Comparison of ENCODE assay signal across 22 cellular contexts in the genomic region with DNA sequence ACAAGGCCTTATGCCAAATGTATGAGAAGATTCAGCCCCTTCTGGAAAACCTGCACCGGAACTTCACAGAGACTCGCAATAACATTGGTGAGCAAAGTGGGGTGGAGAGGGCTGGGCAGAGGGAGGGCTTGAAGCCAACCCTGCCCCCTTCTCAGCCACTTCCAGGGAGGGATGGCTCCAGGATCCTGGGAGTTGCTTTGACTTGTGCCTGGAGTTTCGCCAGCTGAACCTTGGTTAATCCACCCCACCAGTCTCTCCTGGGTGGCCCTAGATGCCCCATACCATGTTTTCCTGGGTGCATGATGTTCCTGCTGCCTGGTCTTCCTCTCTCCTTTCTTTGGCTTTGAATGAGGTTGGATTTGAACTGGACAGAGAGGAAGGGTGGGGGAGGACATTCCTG. TPM values are rescaled to one million over a fixed set of nuclear protein-coding genes. Genes with fewer than 3 reads are reported as not detected.
"Had no signal": no experiment of that assay in that cellular context is flagged by ENCODE, and none has a peak within 500 bp of the region (broad histone marks: within the 10 kb centered on the region; RNA-seq: fewer than 3 reads in every experiment).

No MANE protein-coding gene starts in this region.

- DNase-seq: activated CD4-positive, alpha-beta memory T cell treated with anti-CD3 and anti-CD28 coated beads for 36 hours; activated CD4-positive, alpha-beta T cell treated with anti-CD3 and anti-CD28 coated beads, Interleukin-2, amount 10 ng/mL, durations not matched to agents 7 days and 5 days; activated CD8-positive, alpha-beta memory T cell treated with anti-CD3 and anti-CD28 coated beads for 24 hours; activated effector memory CD4-positive, alpha-beta T cell treated with anti-CD3 and anti-CD28 coated beads, Interleukin-2, amount 50 U/mL, for 16 hours; activated naive CD4-positive, alpha-beta T cell treated with Interleukin-2 at 50 U/mL for 16 hours; activated naive CD8-positive, alpha-beta T cell treated with anti-CD3 and anti-CD28 coated beads for 36 hours; activated T-cell treated with anti-CD3 and anti-CD28 coated beads, Interleukin-2, amount 50 U/mL, for 4 hours; anterior cingulate cortex; caudate nucleus; Karpas-422; MM.1S; NCI-H1105 treated with DMSO at 0.1 percent for 48 hours; NCI-H1436 treated with DMSO at 0.1 percent for 48 hours; NCI-H187; NCI-H2081; NCI-H510A treated with DMSO at 0.1 percent for 48 hours; NCI-H69; PC-3; SHP77 treated with DMSO at 0.1 percent for 48 hours had no signal

- ATAC-seq: activated T-cell treated with anti-CD3 and anti-CD28 coated beads, Interleukin-2, amount 50 U/mL, for 4 hours; PC-3 had no signal

RNA-seq across cellular contexts. Expression of a gene that starts 10.8 kb away (rescaled TPM):
- total RNA-seq: activated CD4-positive, alpha-beta memory T cell treated with anti-CD3 and anti-CD28 coated beads for 36 hours; activated CD4-positive, alpha-beta T cell treated with anti-CD3 and anti-CD28 coated beads, Interleukin-2, amount 10 ng/mL, durations not matched to agents 7 days and 5 days; activated naive CD8-positive, alpha-beta T cell treated with anti-CD3 and anti-CD28 coated beads for 36 hours; activated T-cell treated with anti-CD3 and anti-CD28 coated beads, Interleukin-2, amount 50 U/mL, for 4 hours; cerebellum; PC-3; SK-MEL-5 had no signal
- polyA plus RNA-seq: adipose tissue had no signal
